ENCODE assay signal across 2 cellular contexts in genomic region chr1:161731241-161731640, GRCh38.
TF ChIP-seq lines count a peak whose summit lies in the region.

No MANE protein-coding gene starts in this region.

TF ChIP-seq in HCT116, 20 proteins besides CTCF, POLR2A, EP300 and RAD21:
- TF ChIP-seq ELF1 (IDR thresholded peaks at IDR 0.05; ENCODE audit: borderline replicate concordance, low read depth), result no peak
- TF ChIP-seq POLR2AphosphoS5 (IDR thresholded peaks at IDR 0.05; ENCODE audit: low read depth, low read length), result no peak
- TF ChIP-seq EZH2phosphoT487 (IDR thresholded peaks at IDR 0.05; ENCODE audit: borderline replicate concordance), result no peak
- TF ChIP-seq ATF3 (IDR thresholded peaks at IDR 0.05), result no peak
- TF ChIP-seq REST (IDR thresholded peaks at IDR 0.05; ENCODE audit: low read depth), result no peak
- TF ChIP-seq FOSL1 (IDR thresholded peaks at IDR 0.05; ENCODE audit: low read depth), result no peak
- no peak for TF ChIP-seq YY1 (IDR thresholded peaks at IDR 0.05; ENCODE audit: extremely low read depth, insufficient replicate concordance, low read depth, low read length)
- no peak for TF ChIP-seq CBX3 (IDR thresholded peaks at IDR 0.05; ENCODE audit: low read depth)
- no peak for TF ChIP-seq SIN3A (IDR thresholded peaks at IDR 0.05; ENCODE audit: low read depth)
- TF ChIP-seq CEBPB (IDR thresholded peaks at IDR 0.05; ENCODE audit: low read depth), result no peak

TF ChIP-seq in K562, 482 proteins besides CTCF, POLR2A, EP300 and RAD21:
- TF ChIP-seq TARDBP (IDR thresholded peaks at IDR 0.05) (no peak), EGR1 (conservative IDR thresholded peaks at IDR 0.05) (peak; percentile 19)
TF ChIP-seq in K562: peak in this region for 1.
